Comparison of ENCODE assay signal across 8 cellular contexts in the genomic region with DNA sequence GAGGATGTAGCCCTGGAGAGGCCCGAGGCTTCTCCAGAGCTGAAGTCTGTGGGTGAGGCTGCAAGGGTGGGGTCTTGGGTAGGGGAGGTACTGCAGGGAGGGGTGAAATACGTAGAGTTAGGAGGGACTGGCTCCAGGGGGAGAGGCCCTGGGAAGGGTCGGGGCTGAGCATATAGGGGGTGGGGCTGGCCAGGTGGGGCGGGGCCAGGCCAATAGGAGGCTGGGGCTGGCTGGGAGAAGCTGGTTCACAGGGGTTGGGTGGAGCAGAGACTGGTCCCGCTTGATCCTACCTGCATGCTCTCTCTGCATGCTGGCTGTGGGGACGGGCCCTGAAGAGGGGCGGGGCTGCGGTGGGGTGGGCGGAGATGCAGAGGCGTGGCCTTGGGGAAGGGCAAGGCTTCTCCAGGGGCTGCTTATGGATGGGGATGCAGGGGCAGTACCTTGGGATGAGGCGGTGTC. TPM values are rescaled to one million over a fixed set of nuclear protein-coding genes. Genes with fewer than 3 reads are reported as not detected.
DNase-seq lines count a peak whose midpoint lies in the region; ATAC-seq and TF ChIP-seq lines count a peak whose summit lies in the region.

No MANE protein-coding gene starts in this region.

- H3K4me1 Mint-ChIP-seq in CD8-positive, alpha-beta memory T cell, result peaks cover 12 to 21% (median 14%) of the 10 kb centered on the region in 3 donors
- H3K4me1 Mint-ChIP-seq in endothelial cell (ENCODE audit: unreplicated experiment), result peaks cover 2% of the 10 kb centered on the region

- H3K4me3 Mint-ChIP-seq in CD8-positive, alpha-beta memory T cell, result peak overlapping the region; percentile 39 to 93 (median 72)
- H3K4me3 Mint-ChIP-seq in endothelial cell (ENCODE audit: unreplicated experiment), result no peak overlapping the region

- H3K27me3 Mint-ChIP-seq in CD8-positive, alpha-beta memory T cell, result peaks cover 7 to 10% of the 10 kb centered on the region in 2 donors
- H3K27me3 Mint-ChIP-seq in endothelial cell (ENCODE audit: unreplicated experiment), result peaks cover 23% of the 10 kb centered on the region

- CTCF ChIA-PET in CD8-positive, alpha-beta memory T cell (lab: Charles Lee), result interaction anchor here (0.8 to 1.9 kb wide), 4 partner anchors 7 to 326 kb away, joined by 3 to 11 read pairs (median 4); no protein-coding TSS in a partner anchor

- no peaks in the 10 kb centered on the region for H3K9me3 Mint-ChIP-seq in CD8-positive, alpha-beta memory T cell
- no peaks in the 10 kb centered on the region for H3K9me3 Mint-ChIP-seq in endothelial cell (ENCODE audit: unreplicated experiment)

- no peaks in the 10 kb centered on the region for H3K36me3 ChIP-seq in CD8-positive, alpha-beta memory T cell (ENCODE audit: insufficient read depth, low read length)

- no peak overlapping the region for H3K27ac ChIP-seq in CD8-positive, alpha-beta memory T cell (ENCODE audit: low read depth, low read length)

- TF ChIP-seq CTCF in endothelial cell (IDR thresholded peaks at IDR 0.05; ENCODE audit: unreplicated experiment), result no peak

- peak overlapping the region in 1 of 8 donors; percentile 14 for H3K27ac Mint-ChIP-seq in CD8-positive, alpha-beta memory T cell
- H3K27ac Mint-ChIP-seq in endothelial cell (ENCODE audit: unreplicated experiment), result no peak overlapping the region

- no peak overlapping the region for H3K4me3 ChIP-seq in CD8-positive, alpha-beta memory T cell (ENCODE audit: low read length)

- peak in 3 of 5 donors; percentile 40 to 61 (median 50) for DNase-seq in CD8-positive, alpha-beta memory T cell
- DNase-seq in HuH-7 (ENCODE audit: low spot score), result peak; percentile 87
- peak; percentile 30 for DNase-seq in endothelial cell (ENCODE audit: low spot score)
- DNase-seq in stimulated activated CD4-positive, alpha-beta T cell treated with anti-CD3 and anti-CD28 coated beads, Interleukin-2, amount 100 ng/mL, for 4 hours (ENCODE audit: low read depth), result peak; percentile 24
- no peak for DNase-seq in MV-4-11 (lab: John Stamatoyannopoulos, UW)

- peaks cover 11% of the 10 kb centered on the region for H3K4me1 ChIP-seq in CD8-positive, alpha-beta memory T cell (ENCODE audit: insufficient read depth, low read length)

- no peaks in the 10 kb centered on the region for H3K27me3 ChIP-seq in CD8-positive, alpha-beta memory T cell (ENCODE audit: insufficient read depth, low read length, poor library complexity, severe bottlenecking)

- POLR2A ChIA-PET in CD8-positive, alpha-beta memory T cell (lab: Charles Lee), result interaction anchor here (0.5 kb wide), 1 partner anchor 1123 kb away, joined by 4 read pairs; no protein-coding TSS in a partner anchor

- H3K9me3 ChIP-seq in CD8-positive, alpha-beta memory T cell (ENCODE audit: low read length), result no peaks in the 10 kb centered on the region

- H3K36me3 Mint-ChIP-seq in CD8-positive, alpha-beta memory T cell, result peaks cover 0 to 1% (median 0%) of the 10 kb centered on the region in 3 donors
- H3K36me3 Mint-ChIP-seq in endothelial cell (ENCODE audit: low read depth, unreplicated experiment), result no peaks in the 10 kb centered on the region

- ATAC-seq in activated CD4-positive, CD25-positive, alpha-beta regulatory T cell treated with anti-CD3 and anti-CD28 coated beads, Interleukin-2, amount 50 U/mL, for 24 hours, result peak; percentile 9 to 17
- no peak for ATAC-seq in GM19463 (IDR thresholded peaks at IDR 0.05; ENCODE audit: unreplicated experiment)
- no peak for ATAC-seq in HG02973 (IDR thresholded peaks at IDR 0.05; ENCODE audit: unreplicated experiment)

RNA-seq across cellular contexts. Expression of a gene that starts 51.9 kb away (rescaled TPM):
- under 1 TPM; 0.11 to 0.24 TPM for total RNA-seq in CD8-positive, alpha-beta memory T cell
- polyA plus RNA-seq in CD8-positive, alpha-beta memory T cell, result not detected
- total RNA-seq in endothelial cell (ENCODE audit: unreplicated experiment), result 0.38 TPM

Comparison
In these comparisons a context has a peak if more than half of its experiments do, and no peak if none do; other contexts are left out.
1. ATAC-seq: peak in activated CD4-positive, CD25-positive, alpha-beta regulatory T cell treated with anti-CD3 and anti-CD28 coated beads, Interleukin-2, amount 50 U/mL, for 24 hours (2 of 2); none in GM19463 (single experiment) and HG02973 (single experiment).